Comparison of ENCODE assay signal across 35 cellular contexts in the genomic region with DNA sequence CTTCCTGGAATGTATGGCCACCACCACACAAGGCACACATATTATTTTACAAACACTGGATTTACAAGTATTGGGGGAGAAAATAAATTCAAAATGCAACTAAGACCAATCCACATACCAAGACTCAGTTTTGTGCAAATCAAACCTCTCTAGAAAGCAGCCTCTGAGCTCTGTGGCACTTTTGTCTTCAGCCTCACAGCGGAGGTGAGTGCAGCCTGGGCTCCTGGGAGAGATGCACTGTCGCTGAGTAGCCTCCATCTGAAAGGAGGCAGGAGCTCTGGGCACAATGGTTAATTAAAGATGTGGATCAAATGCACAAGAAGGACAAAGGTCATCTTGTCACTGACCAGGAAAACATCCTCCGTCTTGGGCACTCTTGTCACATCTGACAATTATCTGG.
"Had no signal": no experiment of that assay in that cellular context is flagged by ENCODE, and none has a peak within 500 bp of the region (broad histone marks: within the 10 kb centered on the region; RNA-seq: fewer than 3 reads in every experiment).

No MANE protein-coding gene starts in this region.

- H3K27ac ChIP-seq: ascending aorta, brain microvascular endothelial cell, breast epithelium, VCaP had no signal

- H3K27ac Mint-ChIP-seq: activated B cell treated with CpG ODN at 0.5 μM for 24 hours; activated CD4-positive, alpha-beta memory T cell treated with anti-CD3 and anti-CD28 coated beads for 36 hours; activated CD4-positive, alpha-beta T cell treated with anti-CD3 and anti-CD28 coated beads, Interleukin-2, amount 10 ng/mL, durations not matched to agents 24 days and 14 days; activated CD8-positive, alpha-beta T cell treated with anti-CD3 and anti-CD28 coated beads for 36 hours; activated naive CD4-positive, alpha-beta T cell treated with anti-CD3 and anti-CD28 coated beads, Interleukin-2, amount 10 ng/mL, durations not matched to agents 7 days and 5 days; activated naive CD4-positive, alpha-beta T cell treated with anti-CD3 and anti-CD28 coated beads, Interleukin-2, amount 50 U/mL, for 24 hours; activated naive CD8-positive, alpha-beta T cell; activated naive CD8-positive, alpha-beta T cell treated with anti-CD3 and anti-CD28 coated beads, Interleukin-2, amount 10 ng/mL, durations not matched to agents 7 days and 5 days; activated naive CD8-positive, alpha-beta T cell treated with anti-CD3 and anti-CD28 coated beads, Interleukin-2, amount 50 U/mL, for 24 hours; activated T-cell treated with anti-CD3 and anti-CD28 coated beads, Interleukin-2, amount 50 U/mL, for 72 hours; activated T-helper 1 cell treated with anti-CD3 and anti-CD28 coated beads, Interleukin-12 subunit alpha, Interleukin-12 subunit beta, Interleukin-2, Interleukin-4 antibody, amounts not matched to agents 30 ng/mL and 10 ng/mL and 1 ng/mL, durations not matched to agents 14 hours and 24 hours and 36 hours; activated T-helper 17 cell treated with anti-CD3 and anti-CD28 coated beads, Interleukin-2, amount 50 U/mL, for 72 hours; T-helper 1 cell treated with Interleukin-12 subunit alpha and Interleukin-12 subunit beta and Interleukin-4 antibody, amounts not matched to agents 30 μg/mL and 1 μg/mL, for 36 hours; T-helper 2 cell treated with Interferon-gamma antibody and Interleukin-4, amounts not matched to agents 5 μg/mL and 100 μg/mL, for 36 hours had no signal

- H3K4me3 ChIP-seq: ascending aorta, breast epithelium had no signal

- ATAC-seq: activated CD8-positive, alpha-beta T cell treated with anti-CD3 and anti-CD28 coated beads for 36 hours; activated naive CD8-positive, alpha-beta T cell treated with anti-CD3 and anti-CD28 coated beads, Interleukin-2, amount 50 U/mL, for 24 hours; activated T-cell treated with anti-CD3 and anti-CD28 coated beads, Interleukin-2, amount 50 U/mL, for 4 hours; activated T-cell treated with anti-CD3 and anti-CD28 coated beads, Interleukin-2, amount 50 U/mL, for 72 hours; activated T-helper 17 cell treated with anti-CD3 and anti-CD28 coated beads, Interleukin-2, amount 50 U/mL, for 72 hours had no signal

- H3K36me3 Mint-ChIP-seq: activated naive CD8-positive, alpha-beta T cell treated with anti-CD3 and anti-CD28 coated beads, Interleukin-2, amount 10 ng/mL, durations not matched to agents 7 days and 5 days had no signal

- H3K4me3 Mint-ChIP-seq: activated B cell treated with CpG ODN at 0.5 μM for 24 hours; activated CD4-positive, alpha-beta memory T cell treated with anti-CD3 and anti-CD28 coated beads for 36 hours; activated CD4-positive, alpha-beta T cell treated with anti-CD3 and anti-CD28 coated beads, Interleukin-2, amount 10 ng/mL, durations not matched to agents 24 days and 14 days; activated CD8-positive, alpha-beta T cell treated with anti-CD3 and anti-CD28 coated beads for 36 hours; activated naive CD4-positive, alpha-beta T cell treated with anti-CD3 and anti-CD28 coated beads, Interleukin-2, amount 10 ng/mL, durations not matched to agents 7 days and 5 days; activated naive CD4-positive, alpha-beta T cell treated with anti-CD3 and anti-CD28 coated beads, Interleukin-2, amount 50 U/mL, for 24 hours; activated naive CD8-positive, alpha-beta T cell; activated naive CD8-positive, alpha-beta T cell treated with anti-CD3 and anti-CD28 coated beads, Interleukin-2, amount 10 ng/mL, durations not matched to agents 7 days and 5 days; activated naive CD8-positive, alpha-beta T cell treated with anti-CD3 and anti-CD28 coated beads, Interleukin-2, amount 50 U/mL, for 24 hours; activated T-cell treated with anti-CD3 and anti-CD28 coated beads, Interleukin-2, amount 50 U/mL, for 4 hours; activated T-cell treated with anti-CD3 and anti-CD28 coated beads, Interleukin-2, amount 50 U/mL, for 72 hours; activated T-helper 1 cell treated with anti-CD3 and anti-CD28 coated beads, Interleukin-12 subunit alpha, Interleukin-12 subunit beta, Interleukin-2, Interleukin-4 antibody, amounts not matched to agents 30 ng/mL and 10 ng/mL and 1 ng/mL, durations not matched to agents 14 hours and 24 hours and 36 hours; activated T-helper 17 cell treated with anti-CD3 and anti-CD28 coated beads, Interleukin-2, amount 50 U/mL, for 72 hours; T-helper 1 cell treated with Interleukin-12 subunit alpha and Interleukin-12 subunit beta and Interleukin-4 antibody, amounts not matched to agents 30 μg/mL and 1 μg/mL, for 36 hours; T-helper 2 cell treated with Interferon-gamma antibody and Interleukin-4, amounts not matched to agents 5 μg/mL and 100 μg/mL, for 36 hours had no signal

- H3K36me3 ChIP-seq: ascending aorta, brain microvascular endothelial cell, breast epithelium had no signal

- H3K4me1 Mint-ChIP-seq: activated B cell treated with CpG ODN at 0.5 μM for 24 hours; activated CD4-positive, alpha-beta T cell treated with anti-CD3 and anti-CD28 coated beads, Interleukin-2, amount 10 ng/mL, durations not matched to agents 24 days and 14 days; activated naive CD4-positive, alpha-beta T cell treated with anti-CD3 and anti-CD28 coated beads, Interleukin-2, amount 10 ng/mL, durations not matched to agents 7 days and 5 days; activated naive CD4-positive, alpha-beta T cell treated with anti-CD3 and anti-CD28 coated beads, Interleukin-2, amount 50 U/mL, for 24 hours; activated naive CD8-positive, alpha-beta T cell treated with anti-CD3 and anti-CD28 coated beads, Interleukin-2, amount 10 ng/mL, durations not matched to agents 7 days and 5 days; activated T-helper 17 cell treated with anti-CD3 and anti-CD28 coated beads, Interleukin-2, amount 50 U/mL, for 72 hours had no signal

- DNase-seq: activated B cell treated with CpG ODN at 0.5 μM for 24 hours; activated CD4-positive, alpha-beta memory T cell treated with anti-CD3 and anti-CD28 coated beads for 36 hours; activated CD4-positive, alpha-beta T cell treated with anti-CD3 and anti-CD28 coated beads for 4 hours; activated CD4-positive, alpha-beta T cell treated with anti-CD3 and anti-CD28 coated beads, Interleukin-2, amount 10 ng/mL, durations not matched to agents 24 days and 14 days; activated CD4-positive, alpha-beta T cell treated with anti-CD3 and anti-CD28 coated beads, Interleukin-2, amount 50 U/mL, for 1 hour; activated CD4-positive, alpha-beta T cell treated with anti-CD3 and anti-CD28 coated beads, Interleukin-2, amount 50 U/mL, for 4 hours; activated CD4-positive, CD25-positive, alpha-beta regulatory T cell treated with anti-CD3 and anti-CD28 coated beads, Interleukin-2, amount 50 U/mL, for 72 hours; activated CD8-positive, alpha-beta memory T cell treated with anti-CD3 and anti-CD28 coated beads, Interleukin-2, amount 50 U/mL, for 4 hours; activated CD8-positive, alpha-beta T cell treated with anti-CD3 and anti-CD28 coated beads for 36 hours; activated effector memory CD4-positive, alpha-beta T cell treated with anti-CD3 and anti-CD28 coated beads, Interleukin-2, amount 50 U/mL, for 16 hours; activated gamma-delta T cell treated with Interleukin-2 at 50 U/mL for 16 hours; activated naive CD4-positive, alpha-beta T cell; activated naive CD4-positive, alpha-beta T cell treated with anti-CD3 and anti-CD28 coated beads, Interleukin-2, amount 10 ng/mL, durations not matched to agents 7 days and 5 days; activated naive CD8-positive, alpha-beta T cell treated with anti-CD3 and anti-CD28 coated beads, Interleukin-2, amount 10 ng/mL, durations not matched to agents 7 days and 5 days; activated naive CD8-positive, alpha-beta T cell treated with anti-CD3 and anti-CD28 coated beads, Interleukin-2, amount 50 U/mL, for 24 hours; activated T-cell treated with anti-CD3 and anti-CD28 coated beads for 4 hours; activated T-cell treated with anti-CD3 and anti-CD28 coated beads, Interleukin-2, amount 50 U/mL, for 1 hour; activated T-cell treated with anti-CD3 and anti-CD28 coated beads, Interleukin-2, amount 50 U/mL, for 4 hours; activated T-cell treated with anti-CD3 and anti-CD28 coated beads, Interleukin-2, amount 50 U/mL, for 72 hours; amygdala; anterior cingulate cortex; brain microvascular endothelial cell; central memory CD4-positive, alpha-beta T cell; T-helper 1 cell; T-helper 2 cell; T-helper 9 cell had no signal

- H3K4me1 ChIP-seq: ascending aorta, breast epithelium had no signal

- H3K27me3 ChIP-seq: ascending aorta, brain microvascular endothelial cell, breast epithelium had no signal
